ENCODE assay signal across 24 cellular contexts in genomic region chr7:85213500-85213899, GRCh38.
"Had no signal": no experiment of that assay in that cellular context is flagged by ENCODE, and none has a peak within 500 bp of the region (broad histone marks: within the 10 kb centered on the region; RNA-seq: fewer than 3 reads in every experiment).

No MANE protein-coding gene starts in this region.

- H3K27me3 ChIP-seq: colonic mucosa, dorsolateral prefrontal cortex, esophagus muscularis mucosa, esophagus squamous epithelium, foreskin keratinocyte, gastrocnemius medialis, gastroesophageal sphincter, heart left ventricle, heart right ventricle had no signal

- DNase-seq: colonic mucosa; cortex of kidney; dermis blood vessel endothelial cell; dorsolateral prefrontal cortex; effector CD4-positive, alpha-beta T cell; effector CD8-positive, alpha-beta T cell; effector memory CD4-positive, alpha-beta T cell; effector memory CD8-positive, alpha-beta T cell; endodermal cell; erythroblast; esophagus squamous epithelium; foreskin fibroblast; foreskin keratinocyte; foreskin melanocyte; gastrocnemius medialis; head of caudate nucleus; heart left ventricle; heart right ventricle had no signal

- H3K27ac ChIP-seq: colonic mucosa, coronary artery, dorsolateral prefrontal cortex, epithelial cell of prostate, esophagus muscularis mucosa, esophagus squamous epithelium, foreskin keratinocyte, gastrocnemius medialis, gastroesophageal sphincter, heart left ventricle, heart right ventricle had no signal

- H3K4me3 ChIP-seq: colonic mucosa, coronary artery, dorsolateral prefrontal cortex, esophagus muscularis mucosa, esophagus squamous epithelium, gastrocnemius medialis, gastroesophageal sphincter, heart left ventricle, heart right ventricle had no signal

- H3K27ac Mint-ChIP-seq: dendritic cell treated with granulocyte-macrophage colony-stimulating factor and Interleukin-4, amounts not matched to agents 40 ng/mL and 50 ng/mL, for 4 days; effector memory CD8-positive, alpha-beta T cell; endodermal cell had no signal

- H3K9me3 Mint-ChIP-seq: dendritic cell treated with granulocyte-macrophage colony-stimulating factor and Interleukin-4, amounts not matched to agents 40 ng/mL and 50 ng/mL, for 4 days; endodermal cell had no signal

- H3K36me3 ChIP-seq: colonic mucosa, esophagus muscularis mucosa, esophagus squamous epithelium, gastrocnemius medialis, gastroesophageal sphincter, heart left ventricle, heart right ventricle had no signal

- H3K9me3 ChIP-seq: colonic mucosa, esophagus muscularis mucosa, esophagus squamous epithelium, gastrocnemius medialis, gastroesophageal sphincter, heart left ventricle, heart right ventricle had no signal

- ATAC-seq: effector memory CD8-positive, alpha-beta T cell; esophagus mucosa; foreskin keratinocyte; gastrocnemius medialis; gastroesophageal sphincter; heart left ventricle; heart right ventricle had no signal

- H3K4me1 ChIP-seq: colonic mucosa, esophagus muscularis mucosa, esophagus squamous epithelium, foreskin keratinocyte, gastrocnemius medialis, gastroesophageal sphincter, heart left ventricle, heart right ventricle had no signal

- H3K4me3 Mint-ChIP-seq: dendritic cell treated with granulocyte-macrophage colony-stimulating factor and Interleukin-4, amounts not matched to agents 40 ng/mL and 50 ng/mL, for 4 days; effector memory CD8-positive, alpha-beta T cell; endodermal cell had no signal

- H3K27me3 Mint-ChIP-seq: dendritic cell treated with granulocyte-macrophage colony-stimulating factor and Interleukin-4, amounts not matched to agents 40 ng/mL and 50 ng/mL, for 4 days; effector memory CD8-positive, alpha-beta T cell had no signal
